Comparison of ENCODE assay signal across 28 cellular contexts in the genomic region with DNA sequence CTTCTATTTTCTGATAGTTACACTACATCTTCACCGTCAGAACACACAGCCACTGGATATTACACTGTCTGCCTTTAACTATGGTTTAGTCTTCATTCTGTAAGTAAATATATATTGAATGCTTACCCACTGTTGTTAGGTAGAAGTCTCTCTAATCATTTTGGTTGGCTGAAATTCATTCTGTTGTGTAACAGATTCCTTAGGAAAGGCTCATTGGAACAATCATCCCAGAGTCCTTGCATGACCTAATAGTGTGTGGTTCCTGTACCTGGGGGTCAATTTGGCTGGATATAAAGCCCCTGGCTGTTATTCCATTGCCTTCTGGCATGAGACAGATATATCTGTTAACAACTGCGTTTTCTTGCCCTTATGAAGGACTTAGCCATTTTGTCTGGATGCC.
"Had no signal": no experiment of that assay in that cellular context is flagged by ENCODE, and none has a peak within 500 bp of the region (broad histone marks: within the 10 kb centered on the region; RNA-seq: fewer than 3 reads in every experiment).

No MANE protein-coding gene starts in this region.

- H3K4me1 ChIP-seq: ascending aorta had no signal

- H3K4me3 ChIP-seq: adrenal gland, ascending aorta, MG63, PC-9 had no signal

- H3K9me3 Mint-ChIP-seq: activated CD4-positive, alpha-beta memory T cell treated with anti-CD3 and anti-CD28 coated beads, Interleukin-2, amount 10 ng/mL, durations not matched to agents 7 days and 5 days; activated CD4-positive, alpha-beta T cell treated with anti-CD3 and anti-CD28 coated beads, Interleukin-2, amount 10 ng/mL, durations not matched to agents 7 days and 5 days; activated naive CD4-positive, alpha-beta T cell treated with anti-CD3 and anti-CD28 coated beads, Interleukin-2, amount 10 ng/mL, durations not matched to agents 7 days and 5 days; activated T-helper 17 cell treated with anti-CD3 and anti-CD28 coated beads, Interleukin-2, amount 50 U/mL, for 72 hours; T-cell had no signal

- H3K4me1 Mint-ChIP-seq: activated CD4-positive, alpha-beta memory T cell treated with anti-CD3 and anti-CD28 coated beads, Interleukin-2, amount 10 ng/mL, durations not matched to agents 7 days and 5 days; activated naive CD4-positive, alpha-beta T cell treated with anti-CD3 and anti-CD28 coated beads, Interleukin-2, amount 10 ng/mL, durations not matched to agents 7 days and 5 days had no signal

- H3K4me3 Mint-ChIP-seq: activated CD4-positive, alpha-beta memory T cell treated with anti-CD3 and anti-CD28 coated beads, Interleukin-2, amount 10 ng/mL, durations not matched to agents 7 days and 5 days; activated CD4-positive, alpha-beta T cell treated with anti-CD3 and anti-CD28 coated beads, Interleukin-2, amount 10 ng/mL, durations not matched to agents 7 days and 5 days; activated naive CD4-positive, alpha-beta T cell treated with anti-CD3 and anti-CD28 coated beads, Interleukin-2, amount 10 ng/mL, durations not matched to agents 7 days and 5 days; activated naive CD8-positive, alpha-beta T cell treated with anti-CD3 and anti-CD28 coated beads for 36 hours; activated T-helper 17 cell treated with anti-CD3 and anti-CD28 coated beads, Interleukin-2, amount 50 U/mL, for 72 hours; T-cell had no signal

- ATAC-seq: activated T-helper 17 cell treated with anti-CD3 and anti-CD28 coated beads, Interleukin-2, amount 50 U/mL, for 72 hours; T-cell had no signal

- H3K9me3 ChIP-seq: adrenal gland, ascending aorta, MG63 had no signal

- DNase-seq: activated CD4-positive, alpha-beta memory T cell treated with anti-CD3 and anti-CD28 coated beads, Interleukin-2, amount 10 ng/mL, durations not matched to agents 7 days and 5 days; activated CD4-positive, alpha-beta T cell treated with anti-CD3 and anti-CD28 coated beads, Interleukin-2, amount 10 ng/mL, durations not matched to agents 7 days and 5 days; activated CD4-positive, CD25-positive, alpha-beta regulatory T cell; activated gamma-delta T cell treated with Interleukin-2 at 50 U/mL for 16 hours; activated naive CD4-positive, alpha-beta T cell treated with anti-CD3 and anti-CD28 coated beads, Interleukin-2, amount 10 ng/mL, durations not matched to agents 7 days and 5 days; activated naive CD8-positive, alpha-beta T cell treated with anti-CD3 and anti-CD28 coated beads for 36 hours; activated T-cell treated with anti-CD3 and anti-CD28 coated beads for 4 hours; activated T-cell treated with anti-CD3 and anti-CD28 coated beads, Interleukin-2, amount 50 U/mL, for 48 hours; adrenal gland; brain microvascular endothelial cell; caudate nucleus; MG63; MV-4-11; NCI-H1092 treated with DMSO at 0.1 percent for 48 hours; NCI-H1436; NCI-H1694 treated with DMSO at 0.1 percent for 48 hours; NCI-H2029 treated with DMSO at 0.1 percent for 48 hours; NCI-H510A treated with DMSO at 0.1 percent for 48 hours; NCI-H69; PC-9; SHP77 treated with DMSO at 0.1 percent for 48 hours; T-cell; T-helper 2 cell; T1000 had no signal

- FAIRE-seq: TTC549 had no signal

- H3K27ac Mint-ChIP-seq: activated CD4-positive, alpha-beta memory T cell treated with anti-CD3 and anti-CD28 coated beads, Interleukin-2, amount 10 ng/mL, durations not matched to agents 7 days and 5 days; activated CD4-positive, alpha-beta T cell treated with anti-CD3 and anti-CD28 coated beads, Interleukin-2, amount 10 ng/mL, durations not matched to agents 7 days and 5 days; activated naive CD4-positive, alpha-beta T cell treated with anti-CD3 and anti-CD28 coated beads, Interleukin-2, amount 10 ng/mL, durations not matched to agents 7 days and 5 days; activated naive CD8-positive, alpha-beta T cell treated with anti-CD3 and anti-CD28 coated beads for 36 hours; activated T-helper 17 cell treated with anti-CD3 and anti-CD28 coated beads, Interleukin-2, amount 50 U/mL, for 72 hours; T-cell had no signal

- H3K27me3 ChIP-seq: adrenal gland, ascending aorta, brain microvascular endothelial cell, MG63 had no signal

- H3K4me2 ChIP-seq: PC-9 had no signal

- H3K36me3 ChIP-seq: adrenal gland, brain microvascular endothelial cell, MG63 had no signal

- H3K27ac ChIP-seq: adrenal gland, ascending aorta, brain microvascular endothelial cell, PC-9, VCaP had no signal

- H2AFZ ChIP-seq: PC-9 had no signal

- H3K27me3 Mint-ChIP-seq: activated CD4-positive, alpha-beta memory T cell treated with anti-CD3 and anti-CD28 coated beads, Interleukin-2, amount 10 ng/mL, durations not matched to agents 7 days and 5 days; activated CD4-positive, alpha-beta T cell treated with anti-CD3 and anti-CD28 coated beads, Interleukin-2, amount 10 ng/mL, durations not matched to agents 7 days and 5 days; activated naive CD4-positive, alpha-beta T cell treated with anti-CD3 and anti-CD28 coated beads, Interleukin-2, amount 10 ng/mL, durations not matched to agents 7 days and 5 days; activated naive CD8-positive, alpha-beta T cell treated with anti-CD3 and anti-CD28 coated beads for 36 hours; activated T-helper 17 cell treated with anti-CD3 and anti-CD28 coated beads, Interleukin-2, amount 50 U/mL, for 72 hours; T-cell had no signal
